ENCODE assay signal across 12 cellular contexts in genomic region chr11:78460468-78460867, GRCh38. TPM values are rescaled to one million over a fixed set of nuclear protein-coding genes. Genes with fewer than 3 reads are reported as not detected.
DNase-seq lines count a peak whose midpoint lies in the region; ATAC-seq and TF ChIP-seq lines count a peak whose summit lies in the region.
"Had no signal": no experiment of that assay in that cellular context is flagged by ENCODE, and none has a peak within 500 bp of the region (broad histone marks: within the 10 kb centered on the region; RNA-seq: fewer than 3 reads in every experiment).

No MANE protein-coding gene starts in this region.

- no peak overlapping the region for H3K4ac ChIP-seq in mesendoderm (ENCODE audit: low read depth, low read length)

- H3K4me1 ChIP-seq in mesendoderm (ENCODE audit: control insufficient read depth, low read depth, low read length) (no peaks in the 10 kb centered on the region), smooth muscle cell (ENCODE audit: low read depth) (no peaks in the 10 kb centered on the region)

- H3K4me2 ChIP-seq in mesendoderm (ENCODE audit: low read length) (no peak overlapping the region), smooth muscle cell (no peak overlapping the region)

- DNase-seq in GM12865 (ENCODE audit: low read depth) = peak; percentile 23
- DNase-seq in HS-5 (ENCODE audit: low read depth) = peak; percentile 37
- peak; percentile 41 for DNase-seq in astrocyte of the hippocampus (ENCODE audit: low read depth, low spot score)
- DNase-seq in mesendoderm = peak; percentile 18
- DNase-seq in hippocampal formation (lab: John Stamatoyannopoulos, UW) = no peak
- DNase-seq in COR-L47 (lab: John Stamatoyannopoulos, UW) = no peak
- no peak for DNase-seq in smooth muscle cell (lab: John Stamatoyannopoulos, UW; ENCODE audit: unreplicated experiment)
- DNase-seq: activated naive CD8-positive, alpha-beta T cell treated with anti-CD3 and anti-CD28 coated beads, Interleukin-2, amount 10 ng/mL, durations not matched to agents 7 days and 5 days; NCI-H1105 treated with DMSO at 0.1 percent for 48 hours; NCI-H446 treated with DMSO at 0.1 percent for 48 hours had no signal

- H4K5ac ChIP-seq in mesendoderm (ENCODE audit: low read length) = no peak overlapping the region

- H2BK120ac ChIP-seq in mesendoderm (ENCODE audit: low read depth, low read length) = no peak overlapping the region

- 100% methylated on average over 1 of the region's 1 CpG for WGBS in mesendoderm (ENCODE audit: extremely low coverage, insufficient coverage, low lambda C conversion rate)
- WGBS in smooth muscle cell (ENCODE audit: low lambda C conversion rate) = 94% methylated on average over 1 of the region's 1 CpG

- TF ChIP-seq CTCF in GM12865 (IDR thresholded peaks at IDR 0.05; ENCODE audit: insufficient read depth, low read depth, low read length, missing control alignments) (no peak), smooth muscle cell (IDR thresholded peaks at IDR 0.05; ENCODE audit: borderline replicate concordance, insufficient read depth, poor library complexity, severe bottlenecking) (no peak)

- H3K9ac ChIP-seq in mesendoderm (ENCODE audit: low read length) (no peak overlapping the region), smooth muscle cell (ENCODE audit: low read depth) (no peak overlapping the region)

- no peaks in the 10 kb centered on the region for H4K20me1 ChIP-seq in smooth muscle cell (ENCODE audit: low read depth)

- H3F3A ChIP-seq in smooth muscle cell (ENCODE audit: low read depth) = no peaks in the 10 kb centered on the region

- no peak overlapping the region for H3K56ac ChIP-seq in mesendoderm (ENCODE audit: low read length)

- H3K36me3 ChIP-seq in mesendoderm (ENCODE audit: control insufficient read depth, insufficient read depth, low read length) = no peaks in the 10 kb centered on the region
- no peaks in the 10 kb centered on the region for H3K36me3 ChIP-seq in smooth muscle cell (ENCODE audit: low read depth)

- no peak overlapping the region for H3K23ac ChIP-seq in mesendoderm (ENCODE audit: low read length)

- no peaks in the 10 kb centered on the region for H3K9me3 ChIP-seq in smooth muscle cell (replicated peaks; ENCODE audit: low read depth)

- no peak overlapping the region for H2AK5ac ChIP-seq in mesendoderm (ENCODE audit: low read length)

- H3K27me3 ChIP-seq in mesendoderm (ENCODE audit: insufficient read depth, low read length, poor library complexity) (no peaks in the 10 kb centered on the region), smooth muscle cell (ENCODE audit: low read depth) (no peaks in the 10 kb centered on the region)

- no peak overlapping the region for H2BK15ac ChIP-seq in mesendoderm (replicated peaks; ENCODE audit: low read depth)

- no peak overlapping the region for H4K8ac ChIP-seq in mesendoderm (ENCODE audit: low read depth, low read length)

- no peak overlapping the region for H3K18ac ChIP-seq in mesendoderm (ENCODE audit: low read length)

- H3K27ac ChIP-seq in mesendoderm (ENCODE audit: low read depth, low read length) = no peak overlapping the region
- no peak overlapping the region for H3K27ac ChIP-seq in smooth muscle cell (ENCODE audit: low read depth)

- no peak overlapping the region for H2AFZ ChIP-seq in smooth muscle cell (ENCODE audit: low read depth)

- H3K79me2 ChIP-seq in mesendoderm (ENCODE audit: control insufficient read depth, insufficient read depth, low read length) (no peaks in the 10 kb centered on the region), smooth muscle cell (ENCODE audit: low read depth) (no peaks in the 10 kb centered on the region)

- H3K79me1 ChIP-seq in mesendoderm (ENCODE audit: low read length) = no peaks in the 10 kb centered on the region

- H2BK5ac ChIP-seq in mesendoderm (ENCODE audit: low read length) = no peak overlapping the region

- no peak for ATAC-seq in HG02588 (IDR thresholded peaks at IDR 0.05; ENCODE audit: unreplicated experiment)
- ATAC-seq: sciatic nerve had no signal

- H3K4me3 ChIP-seq in GM12865 (ENCODE audit: low read depth, low read length) = no peak overlapping the region
- no peak overlapping the region for H3K4me3 ChIP-seq in mesendoderm (ENCODE audit: low read length)
- no peak overlapping the region for H3K4me3 ChIP-seq in smooth muscle cell

RNA-seq across cellular contexts. Expression of gene GAB2, which starts 42.8 kb away (rescaled TPM):
- polyA plus RNA-seq in mesendoderm (2013, experiment 1 of 2) = 3.9 TPM
- 4.2 TPM for polyA plus RNA-seq in mesendoderm (2013, experiment 2 of 2)
- 9.7 and 15.0 TPM in 2 replicates for total RNA-seq in smooth muscle cell
- 4.2 and 7.7 TPM in 2 replicates for polyA plus RNA-seq in smooth muscle cell

Comparison
In these comparisons a context has a peak if more than half of its experiments do, and no peak if none do; other contexts are left out.
1. DNase-seq: peak in GM12865 (single experiment), HS-5 (single experiment), astrocyte of the hippocampus (single experiment) and mesendoderm (single experiment); none in hippocampal formation (0 of 2), COR-L47 (single experiment) and smooth muscle cell (single experiment).